Comparison of ENCODE assay signal across 1 cellular context in genomic region chr21:45591619-45592207, GRCh38.
TF ChIP-seq lines count a peak whose summit lies in the region.

No MANE protein-coding gene starts in this region.

TF ChIP-seq in K562, 482 proteins besides CTCF, POLR2A, EP300 and RAD21 (continued from another document and continues in another):
- TF ChIP-seq ZBTB34 (CRISPR knock-in tag; IDR thresholded peaks at IDR 0.05): no peak
- TF ChIP-seq ZC3H8 (IDR thresholded peaks at IDR 0.05): no peak
- no peak for TF ChIP-seq GTF2F1 (IDR thresholded peaks at IDR 0.05; ENCODE audit: low read depth, low read length)
- TF ChIP-seq ZBTB33 (CRISPR knock-in tag; IDR thresholded peaks at IDR 0.05): no peak
- 0 out of 2 replicates have a peak, but pooled peaks have one; percentile 11 for TF ChIP-seq NR2C1 (IDR thresholded peaks at IDR 0.05)
- no peak for TF ChIP-seq NR2C1 (tag; IDR thresholded peaks at IDR 0.05)
- no peak for TF ChIP-seq STAT5A (IDR thresholded peaks at IDR 0.05; ENCODE audit: borderline replicate concordance, low read length)
- TF ChIP-seq ZNF740 (CRISPR knock-in tag; IDR thresholded peaks at IDR 0.05): no peak
- no peak for TF ChIP-seq ZNF740 (tag; IDR thresholded peaks at IDR 0.05)
- TF ChIP-seq ZNF696 (CRISPR knock-in tag; conservative IDR thresholded peaks at IDR 0.05): no peak
- no peak for TF ChIP-seq SLC30A9 (CRISPR knock-in tag; IDR thresholded peaks at IDR 0.05)
- no peak for TF ChIP-seq IRF2 (CRISPR knock-in tag; IDR thresholded peaks at IDR 0.05)
- TF ChIP-seq POLR2AphosphoS2 (IDR thresholded peaks at IDR 0.05; ENCODE audit: low read length): no peak
- no peak for TF ChIP-seq ATF6 (CRISPR knock-in tag; IDR thresholded peaks at IDR 0.05)
- TF ChIP-seq ETS2 (tag; IDR thresholded peaks at IDR 0.05; ENCODE audit: borderline replicate concordance, poor library complexity, severe bottlenecking): no peak
- TF ChIP-seq TARDBP (IDR thresholded peaks at IDR 0.05): 0 out of 2 replicates have a peak, but pooled peaks have one; percentile 28
- TF ChIP-seq HDAC6 (IDR thresholded peaks at IDR 0.05; ENCODE audit: low read depth, low read length): peak; percentile 26; the same call in 1 of the 2 replicates
- no peak for TF ChIP-seq MNT (conservative IDR thresholded peaks at IDR 0.05)
- TF ChIP-seq NRF1 (conservative IDR thresholded peaks at IDR 0.05 in 1 of 2, IDR thresholded peaks at IDR 0.05 in 1 of 2): no peak
- TF ChIP-seq MED1 (CRISPR knock-in tag; IDR thresholded peaks at IDR 0.05; ENCODE audit: borderline replicate concordance): no peak
- TF ChIP-seq MCM7 (IDR thresholded peaks at IDR 0.05): peak in 1 of 2 experiments; percentile 60; a peak in 1 of 4 replicates
- no peak for TF ChIP-seq REST (CRISPR knock-in tag; IDR thresholded peaks at IDR 0.05; ENCODE audit: low read depth)
- no peak for TF ChIP-seq MCM5 (IDR thresholded peaks at IDR 0.05; ENCODE audit: low read depth)
- no peak for TF ChIP-seq ZFPM2 (CRISPR knock-in tag; IDR thresholded peaks at IDR 0.05)
- TF ChIP-seq ZKSCAN1 (IDR thresholded peaks at IDR 0.05; ENCODE audit: low read depth, low read length): no peak
- 0 out of 2 replicates have a peak, but pooled peaks have one; percentile 11 for TF ChIP-seq MTA1 (IDR thresholded peaks at IDR 0.05; ENCODE audit: borderline replicate concordance)
- no peak for TF ChIP-seq BRD4 (IDR thresholded peaks at IDR 0.05)
- TF ChIP-seq E2F5 (CRISPR knock-in tag; IDR thresholded peaks at IDR 0.05): no peak
- TF ChIP-seq MIER1 (IDR thresholded peaks at IDR 0.05; ENCODE audit: low read depth): peak; percentile 65
- peak; percentile 97; the same call in 1 of the 2 replicates for TF ChIP-seq LARP7 (IDR thresholded peaks at IDR 0.05)
- no peak for TF ChIP-seq ZNF121 (CRISPR knock-in tag; conservative IDR thresholded peaks at IDR 0.05)
- peak; percentile 87 for TF ChIP-seq THRAP3 (IDR thresholded peaks at IDR 0.05; ENCODE audit: borderline replicate concordance)
- TF ChIP-seq ZKSCAN8 (CRISPR knock-in tag; IDR thresholded peaks at IDR 0.05): no peak
- no peak for TF ChIP-seq ELK1 (CRISPR knock-in tag; IDR thresholded peaks at IDR 0.05)
- peak; percentile 43; the same call in 1 of the 2 replicates for TF ChIP-seq ZFP91 (CRISPR knock-in tag; IDR thresholded peaks at IDR 0.05)
- no peak for TF ChIP-seq NCOA6 (IDR thresholded peaks at IDR 0.05)
- TF ChIP-seq PRMT5 (CRISPR knock-in tag; IDR thresholded peaks at IDR 0.05): no peak
- TF ChIP-seq DACH1 (IDR thresholded peaks at IDR 0.05; ENCODE audit: partially characterized antibody): no peak
- no peak for TF ChIP-seq SRSF1 (IDR thresholded peaks at IDR 0.05; ENCODE audit: low read depth, low read length)
- no peak for TF ChIP-seq ATF1 (CRISPR knock-in tag; IDR thresholded peaks at IDR 0.05)
- no peak for TF ChIP-seq ATF1 (tag; IDR thresholded peaks at IDR 0.05)
- peak; percentile 49 for TF ChIP-seq MTA2 (IDR thresholded peaks at IDR 0.05; ENCODE audit: low read depth)
- peak; percentile 62 for TF ChIP-seq TAF7 (tag; IDR thresholded peaks at IDR 0.05)
- no peak; the same call in 1 of the 2 replicates for TF ChIP-seq EGR1 (conservative IDR thresholded peaks at IDR 0.05)
- no peak for TF ChIP-seq JUN (IDR thresholded peaks at IDR 0.05; ENCODE audit: borderline replicate concordance, low read depth, low read length)
- TF ChIP-seq JUN (CRISPR knock-in tag; IDR thresholded peaks at IDR 0.05; ENCODE audit: borderline replicate concordance): no peak
- no peak for TF ChIP-seq SPI1 (IDR thresholded peaks at IDR 0.05; ENCODE audit: borderline replicate concordance, low read depth, low read length)
- no peak for TF ChIP-seq ZSCAN32 (CRISPR knock-in tag; IDR thresholded peaks at IDR 0.05)
- no peak for TF ChIP-seq FIP1L1 (IDR thresholded peaks at IDR 0.05; ENCODE audit: low read depth, low read length, poor library complexity, severe bottlenecking)
- TF ChIP-seq EHMT2 (IDR thresholded peaks at IDR 0.05): 0 out of 2 replicates have a peak, but pooled peaks have one; percentile 53
- no peak; the same call in 1 of the 2 replicates for TF ChIP-seq C11orf30 (IDR thresholded peaks at IDR 0.05; ENCODE audit: low read depth)
- 0 out of 2 replicates have a peak, but pooled peaks have one; percentile 33 for TF ChIP-seq FOXP4 (CRISPR knock-in tag; IDR thresholded peaks at IDR 0.05; ENCODE audit: borderline replicate concordance)
- TF ChIP-seq SNIP1 (IDR thresholded peaks at IDR 0.05; ENCODE audit: low read depth): no peak
- peak; percentile 48; the same call in 1 of the 2 replicates for TF ChIP-seq SUPT5H (IDR thresholded peaks at IDR 0.05)
- no peak for TF ChIP-seq ZNF644 (tag; IDR thresholded peaks at IDR 0.05; ENCODE audit: low read depth)
- TF ChIP-seq HDGF (IDR thresholded peaks at IDR 0.05): peak; percentile 62
- no peak for TF ChIP-seq IFI16 (CRISPR knock-in tag; IDR thresholded peaks at IDR 0.05)
